Comparison of ENCODE assay signal across 1 cellular context in the genomic region with DNA sequence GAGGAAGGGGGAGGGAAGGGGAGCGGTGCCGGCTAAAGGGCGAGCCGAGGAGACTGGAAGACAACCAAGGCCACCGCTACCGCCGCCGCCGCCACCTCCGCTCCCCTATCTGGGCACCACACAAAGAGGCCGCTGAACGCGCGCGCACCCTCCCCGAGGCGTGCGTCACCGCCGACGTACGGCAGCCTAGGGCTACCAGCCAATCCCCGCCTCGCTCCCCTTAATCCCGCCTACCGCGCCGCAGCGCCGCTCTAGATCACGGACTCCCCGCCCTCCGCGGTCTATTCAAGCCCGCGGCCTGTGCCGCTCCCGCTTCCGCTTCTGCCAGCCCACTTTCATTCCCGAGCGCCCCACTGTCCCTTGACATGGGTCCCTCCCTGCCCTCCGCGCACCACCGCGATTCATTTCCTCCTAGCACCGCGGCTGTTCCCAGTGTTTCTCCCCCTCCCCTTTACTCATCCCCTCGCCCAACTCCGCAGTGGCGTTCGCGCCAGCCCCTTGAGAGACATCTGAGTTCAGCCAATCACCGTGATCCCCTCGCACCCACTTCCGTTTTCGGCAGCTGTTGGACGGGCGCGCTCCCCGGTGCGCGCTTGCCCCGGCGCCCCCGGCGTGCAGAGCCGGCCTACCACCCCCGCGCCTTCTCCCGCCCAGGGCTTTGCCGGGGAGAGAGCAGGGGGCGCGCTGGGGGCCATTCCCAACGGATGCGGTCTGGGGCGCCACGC.
TF ChIP-seq lines count a peak whose summit lies in the region.

A gene (minus strand): TSS at position 128 of the 725 bp plus-strand sequence. CDS start 297 bp downstream, outside the sequence.

TF ChIP-seq in K562, 482 proteins besides CTCF, POLR2A, EP300 and RAD21 (continued from another document and continues in another):
- TF ChIP-seq, protein P1, sequence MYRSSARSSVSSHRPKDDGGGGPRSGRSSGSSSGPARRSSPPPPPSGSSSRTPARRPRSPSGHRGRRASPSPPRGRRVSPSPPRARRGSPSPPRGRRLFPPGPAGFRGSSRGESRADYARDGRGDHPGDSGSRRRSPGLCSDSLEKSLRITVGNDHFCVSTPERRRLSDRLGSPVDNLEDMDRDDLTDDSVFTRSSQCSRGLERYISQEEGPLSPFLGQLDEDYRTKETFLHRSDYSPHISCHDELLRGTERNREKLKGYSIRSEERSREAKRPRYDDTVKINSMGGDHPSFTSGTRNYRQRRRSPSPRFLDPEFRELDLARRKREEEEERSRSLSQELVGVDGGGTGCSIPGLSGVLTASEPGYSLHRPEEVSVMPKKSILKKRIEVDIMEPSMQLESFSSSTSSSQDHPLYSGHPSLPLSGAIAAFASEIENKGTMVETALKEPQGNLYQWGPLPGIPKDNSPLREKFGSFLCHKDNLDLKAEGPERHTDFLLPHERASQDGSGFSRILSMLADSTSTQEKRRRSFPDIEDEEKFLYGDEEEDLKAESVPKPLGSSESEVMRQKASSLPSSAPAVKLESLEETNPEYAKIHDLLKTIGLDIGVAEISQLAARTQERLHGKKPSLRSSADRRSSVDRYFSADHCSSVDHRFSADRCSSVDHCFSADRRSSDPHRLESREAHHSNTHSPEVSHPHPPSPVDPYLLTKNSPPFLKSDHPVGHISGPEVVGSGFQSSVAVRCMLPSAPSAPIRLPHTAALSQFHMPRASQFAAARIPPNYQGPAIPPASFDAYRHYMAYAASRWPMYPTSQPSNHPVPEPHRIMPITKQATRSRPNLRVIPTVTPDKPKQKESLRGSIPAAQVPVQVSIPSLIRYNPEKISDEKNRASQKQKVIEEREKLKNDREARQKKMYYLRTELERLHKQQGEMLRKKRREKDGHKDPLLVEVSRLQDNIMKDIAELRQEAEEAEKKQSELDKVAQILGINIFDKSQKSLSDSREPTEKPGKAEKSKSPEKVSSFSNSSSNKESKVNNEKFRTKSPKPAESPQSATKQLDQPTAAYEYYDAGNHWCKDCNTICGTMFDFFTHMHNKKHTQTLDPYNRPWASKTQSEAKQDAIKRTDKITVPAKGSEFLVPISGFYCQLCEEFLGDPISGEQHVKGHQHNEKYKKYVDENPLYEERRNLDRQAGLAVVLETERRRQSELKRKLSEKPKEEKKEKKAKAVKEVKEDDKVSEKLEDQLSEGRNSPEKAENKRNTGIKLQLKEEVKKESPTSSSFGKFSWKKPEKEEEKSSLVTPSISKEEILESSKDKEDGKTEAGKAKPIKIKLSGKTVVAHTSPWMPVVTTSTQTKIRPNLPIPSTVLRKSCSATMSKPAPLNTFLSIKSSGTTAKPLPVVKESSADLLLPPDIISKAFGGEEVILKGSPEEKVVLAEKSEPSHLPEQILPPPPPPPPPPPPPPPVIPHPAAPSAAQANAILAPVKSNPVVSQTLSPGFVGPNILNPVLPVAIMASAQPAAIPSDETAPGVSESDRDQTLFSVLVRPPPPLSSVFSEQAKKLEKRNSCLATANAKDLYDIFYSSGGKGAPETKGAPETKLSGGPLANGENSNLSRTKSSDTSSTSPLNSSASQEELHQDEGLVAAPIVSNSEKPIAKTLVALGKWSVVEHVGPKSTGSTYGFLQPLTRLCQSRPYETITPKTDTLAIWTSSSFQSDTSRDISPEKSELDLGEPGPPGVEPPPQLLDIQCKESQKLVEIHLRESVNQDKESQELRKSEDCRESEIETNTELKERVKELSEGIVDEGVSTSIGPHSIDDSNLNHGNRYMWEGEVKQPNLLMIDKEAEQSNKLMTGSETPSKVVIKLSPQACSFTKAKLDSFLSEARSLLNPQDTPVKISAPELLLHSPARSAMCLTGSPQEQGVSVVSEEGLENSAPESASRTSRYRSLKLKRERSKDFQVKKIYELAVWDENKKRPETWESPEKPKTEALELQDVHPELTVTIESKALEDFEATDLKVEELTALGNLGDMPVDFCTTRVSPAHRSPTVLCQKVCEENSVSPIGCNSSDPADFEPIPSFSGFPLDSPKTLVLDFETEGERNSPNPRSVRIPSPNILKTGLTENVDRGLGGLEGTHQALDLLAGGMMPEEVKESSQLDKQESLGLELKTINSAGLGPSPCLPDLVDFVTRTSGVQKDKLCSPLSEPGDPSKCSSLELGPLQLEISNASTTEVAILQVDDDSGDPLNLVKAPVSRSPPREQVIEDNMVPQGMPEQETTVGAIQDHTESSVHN (IDR thresholded peaks at IDR 0.05; ENCODE audit: borderline replicate concordance in 1 of 2, low read depth in 1 of 2): 0 out of 4 replicates have a peak, but pooled peaks of 1 of the 2 experiments have one; percentile 21
- TF ChIP-seq SIRT6 (IDR thresholded peaks at IDR 0.05; ENCODE audit: low read depth, low read length) (no peak), CAMTA2 (CRISPR knock-in tag; conservative IDR thresholded peaks at IDR 0.05) (0 out of 2 replicates have a peak, but pooled peaks have one; percentile 55), ZFP1 (CRISPR knock-in tag; IDR thresholded peaks at IDR 0.05) (no peak), DNMT1 (IDR thresholded peaks at IDR 0.05) (no peak), EHMT2 (IDR thresholded peaks at IDR 0.05) (0 out of 2 replicates have a peak, but pooled peaks have one; percentile 20), SAFB2 (IDR thresholded peaks at IDR 0.05; ENCODE audit: borderline replicate concordance, low read depth, low read length, severe bottlenecking) (no peak), GTF2A2 (tag; IDR thresholded peaks at IDR 0.05) (no peak), ZZZ3 (IDR thresholded peaks at IDR 0.05) (peak; percentile 95), ZNF263 (CRISPR knock-in tag; IDR thresholded peaks at IDR 0.05; ENCODE audit: borderline replicate concordance) (no peak), CSDE1 (IDR thresholded peaks at IDR 0.05) (no peak), MYBL2 (IDR thresholded peaks at IDR 0.05; ENCODE audit: low read depth) (peak; percentile 83; the same call in 1 of the 2 replicates), MYBL2 (CRISPR knock-in tag; IDR thresholded peaks at IDR 0.05; ENCODE audit: borderline replicate concordance) (no peak), HDAC2 (IDR thresholded peaks at IDR 0.05) (peak; percentile 14; the same call in 1 of the 2 replicates), NRF1 (conservative IDR thresholded peaks at IDR 0.05 in 1 of 2, IDR thresholded peaks at IDR 0.05 in 1 of 2) (peak; percentile 92 to 94), ZNF707 (CRISPR knock-in tag; conservative IDR thresholded peaks at IDR 0.05) (no peak; the same call in 1 of the 2 replicates), ELF4 (CRISPR knock-in tag; IDR thresholded peaks at IDR 0.05) (peak; percentile 98), MAZ (CRISPR knock-in tag; conservative IDR thresholded peaks at IDR 0.05 in 1 of 2, IDR thresholded peaks at IDR 0.05 in 1 of 2) (peak; percentile 87), ADNP (tag; IDR thresholded peaks at IDR 0.05) (no peak), NUFIP1 (IDR thresholded peaks at IDR 0.05; ENCODE audit: partially characterized antibody) (no peak), RBM14 (IDR thresholded peaks at IDR 0.05; ENCODE audit: borderline replicate concordance, insufficient read depth, low read depth, low read length) (no peak), ELF1 (tag; IDR thresholded peaks at IDR 0.05) (peak; percentile 93), FOS (IDR thresholded peaks at IDR 0.05; ENCODE audit: extremely low read depth, insufficient read length) (peak; percentile 56), ZBTB7A (IDR thresholded peaks at IDR 0.05; ENCODE audit: borderline replicate concordance, control insufficient read depth, low read depth, low read length) (peak; percentile 91; the same call in 1 of the 2 replicates), ZC3H11A (IDR thresholded peaks at IDR 0.05; ENCODE audit: low read depth, low read length) (no peak), NFATC3 (IDR thresholded peaks at IDR 0.05) (0 out of 2 replicates have a peak, but pooled peaks have one; percentile 10), ZNF197 (CRISPR knock-in tag; IDR thresholded peaks at IDR 0.05; ENCODE audit: low read depth) (peak; percentile 49; the same call in 1 of the 2 replicates), IRF2 (CRISPR knock-in tag; IDR thresholded peaks at IDR 0.05) (no peak)
- TF ChIP-seq, protein P2, sequence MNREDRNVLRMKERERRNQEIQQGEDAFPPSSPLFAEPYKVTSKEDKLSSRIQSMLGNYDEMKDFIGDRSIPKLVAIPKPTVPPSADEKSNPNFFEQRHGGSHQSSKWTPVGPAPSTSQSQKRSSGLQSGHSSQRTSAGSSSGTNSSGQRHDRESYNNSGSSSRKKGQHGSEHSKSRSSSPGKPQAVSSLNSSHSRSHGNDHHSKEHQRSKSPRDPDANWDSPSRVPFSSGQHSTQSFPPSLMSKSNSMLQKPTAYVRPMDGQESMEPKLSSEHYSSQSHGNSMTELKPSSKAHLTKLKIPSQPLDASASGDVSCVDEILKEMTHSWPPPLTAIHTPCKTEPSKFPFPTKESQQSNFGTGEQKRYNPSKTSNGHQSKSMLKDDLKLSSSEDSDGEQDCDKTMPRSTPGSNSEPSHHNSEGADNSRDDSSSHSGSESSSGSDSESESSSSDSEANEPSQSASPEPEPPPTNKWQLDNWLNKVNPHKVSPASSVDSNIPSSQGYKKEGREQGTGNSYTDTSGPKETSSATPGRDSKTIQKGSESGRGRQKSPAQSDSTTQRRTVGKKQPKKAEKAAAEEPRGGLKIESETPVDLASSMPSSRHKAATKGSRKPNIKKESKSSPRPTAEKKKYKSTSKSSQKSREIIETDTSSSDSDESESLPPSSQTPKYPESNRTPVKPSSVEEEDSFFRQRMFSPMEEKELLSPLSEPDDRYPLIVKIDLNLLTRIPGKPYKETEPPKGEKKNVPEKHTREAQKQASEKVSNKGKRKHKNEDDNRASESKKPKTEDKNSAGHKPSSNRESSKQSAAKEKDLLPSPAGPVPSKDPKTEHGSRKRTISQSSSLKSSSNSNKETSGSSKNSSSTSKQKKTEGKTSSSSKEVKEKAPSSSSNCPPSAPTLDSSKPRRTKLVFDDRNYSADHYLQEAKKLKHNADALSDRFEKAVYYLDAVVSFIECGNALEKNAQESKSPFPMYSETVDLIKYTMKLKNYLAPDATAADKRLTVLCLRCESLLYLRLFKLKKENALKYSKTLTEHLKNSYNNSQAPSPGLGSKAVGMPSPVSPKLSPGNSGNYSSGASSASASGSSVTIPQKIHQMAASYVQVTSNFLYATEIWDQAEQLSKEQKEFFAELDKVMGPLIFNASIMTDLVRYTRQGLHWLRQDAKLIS (CRISPR knock-in tag; IDR thresholded peaks at IDR 0.05): peak; percentile 42; the same call in 1 of the 2 replicates
- TF ChIP-seq, protein P3, sequence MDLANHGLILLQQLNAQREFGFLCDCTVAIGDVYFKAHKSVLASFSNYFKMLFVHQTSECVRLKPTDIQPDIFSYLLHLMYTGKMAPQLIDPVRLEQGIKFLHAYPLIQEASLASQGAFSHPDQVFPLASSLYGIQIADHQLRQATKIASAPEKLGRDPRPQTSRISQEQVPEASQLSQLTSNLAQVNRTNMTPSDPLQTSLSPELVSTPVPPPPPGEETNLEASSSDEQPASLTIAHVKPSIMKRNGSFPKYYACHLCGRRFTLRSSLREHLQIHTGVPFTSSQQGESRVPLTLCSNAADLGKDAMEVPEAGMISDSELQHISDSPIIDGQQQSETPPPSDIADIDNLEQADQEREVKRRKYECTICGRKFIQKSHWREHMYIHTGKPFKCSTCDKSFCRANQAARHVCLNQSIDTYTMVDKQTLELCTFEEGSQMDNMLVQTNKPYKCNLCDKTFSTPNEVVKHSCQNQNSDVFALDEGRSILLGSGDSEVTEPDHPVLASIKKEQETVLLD (IDR thresholded peaks at IDR 0.05): peak; percentile 94
- TF ChIP-seq, protein P4, sequence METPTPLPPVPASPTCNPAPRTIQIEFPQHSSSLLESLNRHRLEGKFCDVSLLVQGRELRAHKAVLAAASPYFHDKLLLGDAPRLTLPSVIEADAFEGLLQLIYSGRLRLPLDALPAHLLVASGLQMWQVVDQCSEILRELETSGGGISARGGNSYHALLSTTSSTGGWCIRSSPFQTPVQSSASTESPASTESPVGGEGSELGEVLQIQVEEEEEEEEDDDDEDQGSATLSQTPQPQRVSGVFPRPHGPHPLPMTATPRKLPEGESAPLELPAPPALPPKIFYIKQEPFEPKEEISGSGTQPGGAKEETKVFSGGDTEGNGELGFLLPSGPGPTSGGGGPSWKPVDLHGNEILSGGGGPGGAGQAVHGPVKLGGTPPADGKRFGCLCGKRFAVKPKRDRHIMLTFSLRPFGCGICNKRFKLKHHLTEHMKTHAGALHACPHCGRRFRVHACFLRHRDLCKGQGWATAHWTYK (CRISPR knock-in tag; IDR thresholded peaks at IDR 0.05): 0 out of 2 replicates have a peak, but pooled peaks have one; percentile 46
- TF ChIP-seq, protein P5, sequence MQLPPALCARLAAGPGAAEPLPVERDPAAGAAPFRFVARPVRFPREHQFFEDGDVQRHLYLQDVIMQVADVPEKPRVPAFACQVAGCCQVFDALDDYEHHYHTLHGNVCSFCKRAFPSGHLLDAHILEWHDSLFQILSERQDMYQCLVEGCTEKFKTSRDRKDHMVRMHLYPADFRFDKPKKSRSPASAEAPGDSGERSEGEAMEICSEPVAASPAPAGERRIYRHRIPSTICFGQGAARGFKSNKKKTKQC (CRISPR knock-in tag; IDR thresholded peaks at IDR 0.05): 0 out of 2 replicates have a peak, but pooled peaks have one; percentile 11
- TF ChIP-seq, protein P6, sequence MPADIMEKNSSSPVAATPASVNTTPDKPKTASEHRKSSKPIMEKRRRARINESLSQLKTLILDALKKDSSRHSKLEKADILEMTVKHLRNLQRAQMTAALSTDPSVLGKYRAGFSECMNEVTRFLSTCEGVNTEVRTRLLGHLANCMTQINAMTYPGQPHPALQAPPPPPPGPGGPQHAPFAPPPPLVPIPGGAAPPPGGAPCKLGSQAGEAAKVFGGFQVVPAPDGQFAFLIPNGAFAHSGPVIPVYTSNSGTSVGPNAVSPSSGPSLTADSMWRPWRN (IDR thresholded peaks at IDR 0.05; ENCODE audit: low read depth): peak; percentile 51; the same call in 1 of the 2 replicates
- TF ChIP-seq, protein P7, sequence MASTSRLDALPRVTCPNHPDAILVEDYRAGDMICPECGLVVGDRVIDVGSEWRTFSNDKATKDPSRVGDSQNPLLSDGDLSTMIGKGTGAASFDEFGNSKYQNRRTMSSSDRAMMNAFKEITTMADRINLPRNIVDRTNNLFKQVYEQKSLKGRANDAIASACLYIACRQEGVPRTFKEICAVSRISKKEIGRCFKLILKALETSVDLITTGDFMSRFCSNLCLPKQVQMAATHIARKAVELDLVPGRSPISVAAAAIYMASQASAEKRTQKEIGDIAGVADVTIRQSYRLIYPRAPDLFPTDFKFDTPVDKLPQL (IDR thresholded peaks at IDR 0.05; ENCODE audit: extremely low read depth, insufficient read length): peak; percentile 38
- TF ChIP-seq, protein P8, sequence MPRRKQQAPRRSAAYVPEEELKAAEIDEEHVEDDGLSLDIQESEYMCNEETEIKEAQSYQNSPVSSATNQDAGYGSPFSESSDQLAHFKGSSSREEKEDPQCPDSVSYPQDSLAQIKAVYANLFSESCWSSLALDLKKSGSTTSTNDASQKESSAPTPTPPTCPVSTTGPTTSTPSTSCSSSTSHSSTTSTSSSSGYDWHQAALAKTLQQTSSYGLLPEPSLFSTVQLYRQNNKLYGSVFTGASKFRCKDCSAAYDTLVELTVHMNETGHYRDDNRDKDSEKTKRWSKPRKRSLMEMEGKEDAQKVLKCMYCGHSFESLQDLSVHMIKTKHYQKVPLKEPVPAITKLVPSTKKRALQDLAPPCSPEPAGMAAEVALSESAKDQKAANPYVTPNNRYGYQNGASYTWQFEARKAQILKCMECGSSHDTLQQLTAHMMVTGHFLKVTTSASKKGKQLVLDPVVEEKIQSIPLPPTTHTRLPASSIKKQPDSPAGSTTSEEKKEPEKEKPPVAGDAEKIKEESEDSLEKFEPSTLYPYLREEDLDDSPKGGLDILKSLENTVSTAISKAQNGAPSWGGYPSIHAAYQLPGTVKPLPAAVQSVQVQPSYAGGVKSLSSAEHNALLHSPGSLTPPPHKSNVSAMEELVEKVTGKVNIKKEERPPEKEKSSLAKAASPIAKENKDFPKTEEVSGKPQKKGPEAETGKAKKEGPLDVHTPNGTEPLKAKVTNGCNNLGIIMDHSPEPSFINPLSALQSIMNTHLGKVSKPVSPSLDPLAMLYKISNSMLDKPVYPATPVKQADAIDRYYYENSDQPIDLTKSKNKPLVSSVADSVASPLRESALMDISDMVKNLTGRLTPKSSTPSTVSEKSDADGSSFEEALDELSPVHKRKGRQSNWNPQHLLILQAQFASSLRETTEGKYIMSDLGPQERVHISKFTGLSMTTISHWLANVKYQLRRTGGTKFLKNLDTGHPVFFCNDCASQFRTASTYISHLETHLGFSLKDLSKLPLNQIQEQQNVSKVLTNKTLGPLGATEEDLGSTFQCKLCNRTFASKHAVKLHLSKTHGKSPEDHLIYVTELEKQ (CRISPR knock-in tag; IDR thresholded peaks at IDR 0.05): no peak
